Comparison of ENCODE assay signal across 9 cellular contexts in the genomic region with DNA sequence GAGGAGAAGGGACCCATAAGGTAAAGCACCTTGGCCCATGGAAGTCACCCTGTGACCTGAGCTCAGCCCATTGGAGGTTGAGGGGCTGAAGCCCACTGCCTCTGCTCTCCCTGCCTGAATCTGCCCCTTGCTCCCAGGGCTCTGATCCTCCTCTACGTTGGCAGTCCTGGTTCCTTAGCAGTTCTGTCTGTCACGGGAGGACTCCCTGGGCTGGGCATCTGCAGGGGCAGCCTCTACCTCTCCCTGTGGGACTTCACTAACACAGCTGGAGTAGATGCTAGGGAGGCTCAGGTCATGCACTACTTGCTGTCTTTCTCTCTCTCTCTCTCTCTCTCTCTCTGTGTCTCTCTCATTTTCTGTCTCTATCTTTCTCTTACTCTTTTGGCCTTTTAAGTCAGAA. TPM values are rescaled to one million over a fixed set of nuclear protein-coding genes. Genes with fewer than 3 reads are reported as not detected.
DNase-seq lines count a peak whose midpoint lies in the region; ATAC-seq and TF ChIP-seq lines count a peak whose summit lies in the region.
"Had no signal": no experiment of that assay in that cellular context is flagged by ENCODE, and none has a peak within 500 bp of the region (broad histone marks: within the 10 kb centered on the region; RNA-seq: fewer than 3 reads in every experiment).

No MANE protein-coding gene starts in this region.

- no peak for TF ChIP-seq EP300 in ovary (IDR thresholded peaks at IDR 0.05)

- peak; percentile 40 for ATAC-seq in GM18498 (IDR thresholded peaks at IDR 0.05; ENCODE audit: unreplicated experiment)
- ATAC-seq in GM21381 (IDR thresholded peaks at IDR 0.05; ENCODE audit: unreplicated experiment): peak; percentile 38
- peak; percentile 10 for ATAC-seq in HG03280 (IDR thresholded peaks at IDR 0.05; ENCODE audit: unreplicated experiment)

- intact Hi-C loops in esophagus squamous epithelium (cut with DNase I) (no loop called here), ovary (cut with DNase I) (no loop called here)

- H3K27ac ChIP-seq in esophagus squamous epithelium (peak overlapping the region in 3 of 4 donors; percentile 41 to 96 (median 89)), ovary (no peak overlapping the region), SJCRH30 (no peak overlapping the region)

- no peak for TF ChIP-seq CTCF in esophagus squamous epithelium (IDR thresholded peaks at IDR 0.05)
- no peak for TF ChIP-seq CTCF in ovary (IDR thresholded peaks at IDR 0.05)

- H3K36me3 ChIP-seq in esophagus squamous epithelium (no peaks in the 10 kb centered on the region), ovary (no peaks in the 10 kb centered on the region), SJCRH30 (no peaks in the 10 kb centered on the region)

- 50 to 81% methylated on average over 2 of the region's 2 CpGs for WGBS in esophagus squamous epithelium, 2 donors
- WGBS in ovary, 3 donors: 74 to 75% (median 74%) methylated on average over 2 of the region's 2 CpGs

- DNase-seq in esophagus squamous epithelium (lab: John Stamatoyannopoulos, UW) (no peak), ovary (no peak), DMS 273 treated with DMSO at 0.1 percent for 48 hours (lab: John Stamatoyannopoulos, UW) (no peak), A172 (ENCODE audit: low spot score) (no peak), SJCRH30 (no peak)
- DNase-seq: NCI-H1417 had no signal

- no peaks in the 10 kb centered on the region for H3K9me3 ChIP-seq in esophagus squamous epithelium
- H3K9me3 ChIP-seq in ovary: no peaks in the 10 kb centered on the region
- no peaks in the 10 kb centered on the region for H3K9me3 ChIP-seq in SJCRH30 (replicated peaks)

- TF ChIP-seq POLR2A in esophagus squamous epithelium (IDR thresholded peaks at IDR 0.05): no peak
- no peak for TF ChIP-seq POLR2A in ovary (IDR thresholded peaks at IDR 0.05)

- H3K4me3 ChIP-seq in esophagus squamous epithelium: no peak overlapping the region
- no peak overlapping the region for H3K4me3 ChIP-seq in ovary
- no peak overlapping the region for H3K4me3 ChIP-seq in SJCRH30

- H3K27me3 ChIP-seq in esophagus squamous epithelium: no peaks in the 10 kb centered on the region
- no peaks in the 10 kb centered on the region for H3K27me3 ChIP-seq in ovary
- H3K27me3 ChIP-seq in SJCRH30: no peaks in the 10 kb centered on the region

- peaks cover 24 to 83% (median 61%) of the 10 kb centered on the region in 3 donors for H3K4me1 ChIP-seq in esophagus squamous epithelium
- H3K4me1 ChIP-seq in ovary (ENCODE audit: insufficient read depth): peaks cover 32% of the 10 kb centered on the region
- H3K4me1 ChIP-seq in SJCRH30: peaks cover 9% of the 10 kb centered on the region

RNA-seq across cellular contexts. Expression of gene GYPC, which starts 8.7 kb away (rescaled TPM):
- total RNA-seq in esophagus squamous epithelium (10 to 100 TPM in 2 of 4 donors, 1 to 10 TPM in 2; 4.1 to 55.7 (median 12.6) TPM), ovary (100 to 1,000 TPM in 4 of 7 donors, 10 to 100 TPM in 3; 70.1 to 134 (median 103) TPM)
- polyA plus RNA-seq in ovary: 100 to 1,000 TPM; 132 to 151 TPM
- total RNA-seq in A172 (2014; rRNA removed; shearing (Covaris generic)): 44.7 and 59.0 TPM in 2 replicates
- total RNA-seq in SJCRH30 (2014; rRNA removed; shearing (Covaris generic)): 25.8 and 26.1 TPM in 2 replicates

Comparison
In these comparisons a context has a peak if more than half of its experiments do, and no peak if none do; other contexts are left out.
1. H3K27ac ChIP-seq: peak in esophagus squamous epithelium (3 of 4); none in ovary (0 of 2) and SJCRH30 (single experiment).
2. Peak in every context shown above with its lines, with median percentiles within 50 percentile points of each other: ATAC-seq.